ENCODE assay signal across 13 cellular contexts in genomic region chr7:158064631-158065030, GRCh38.
DNase-seq lines count a peak whose midpoint lies in the region; ATAC-seq lines count a peak whose summit lies in the region.
"Had no signal": no experiment of that assay in that cellular context is flagged by ENCODE, and none has a peak within 500 bp of the region (broad histone marks: within the 10 kb centered on the region; RNA-seq: fewer than 3 reads in every experiment).

No MANE protein-coding gene starts in this region.

- H4K8ac ChIP-seq in neuronal stem cell (ENCODE audit: low read depth, low read length): no peak overlapping the region

- no peak overlapping the region for H2BK5ac ChIP-seq in neuronal stem cell (ENCODE audit: low read length)

- peaks cover 0 to 15% (median 0%) of the 10 kb centered on the region in 3 experiments for H3K27me3 ChIP-seq in neuronal stem cell (ENCODE audit: control insufficient read depth in 3 of 3, insufficient read depth in 3 of 3, low read depth in 1 of 3, low read length in 3 of 3)
- no peaks in the 10 kb centered on the region for H3K27me3 ChIP-seq in aorta (ENCODE audit: control insufficient read depth in 1 of 2, insufficient read depth in 2 of 2, low read length in 1 of 2)

- H3K4me1 ChIP-seq in neuronal stem cell (ENCODE audit: control insufficient read depth in 2 of 2, insufficient read depth in 1 of 2, low read depth in 1 of 2, low read length in 2 of 2): peaks cover 0 to 4% of the 10 kb centered on the region in 2 donors
- no peaks in the 10 kb centered on the region for H3K4me1 ChIP-seq in aorta (ENCODE audit: control insufficient read depth in 1 of 2, insufficient read depth in 2 of 2, low read length in 2 of 2)
- H3K4me1 ChIP-seq: Caco-2 had no signal

- H2BK12ac ChIP-seq in neuronal stem cell (ENCODE audit: low read length): no peak overlapping the region

- H3K23ac ChIP-seq in neuronal stem cell (ENCODE audit: low read depth, low read length, poor library complexity): no peak overlapping the region

- no peak overlapping the region for H3K18ac ChIP-seq in neuronal stem cell (ENCODE audit: low read length)

- no peak overlapping the region for H3K4me3 ChIP-seq in neuronal stem cell (ENCODE audit: low read length in 2 of 2)
- H3K4me3 ChIP-seq in aorta (ENCODE audit: low read length in 2 of 2): no peak overlapping the region
- H3K4me3 ChIP-seq: GM23248 had no signal

- H2BK120ac ChIP-seq in neuronal stem cell (ENCODE audit: low read depth, low read length): no peak overlapping the region

- H3K9me3 ChIP-seq in neuronal stem cell (replicated peaks in 1 of 2; ENCODE audit: control insufficient read depth in 2 of 2, insufficient read depth in 1 of 2, low read depth in 1 of 2, low read length in 2 of 2) (peaks cover 5 to 18% of the 10 kb centered on the region in 2 donors), aorta (ENCODE audit: control insufficient read depth, low read length) (no peaks in the 10 kb centered on the region)

- no peak overlapping the region for H3K4me2 ChIP-seq in neuronal stem cell (ENCODE audit: insufficient read depth, low read length, poor library complexity, severe bottlenecking)

- DNase-seq in NCI-H345 (lab: John Stamatoyannopoulos, UW): peak; percentile 31
- DNase-seq in NCI-H345 treated with DMSO at 0.1 percent for 48 hours (lab: John Stamatoyannopoulos, UW; ENCODE audit: unreplicated experiment): no peak
- DNase-seq in NCI-H1436 treated with DMSO at 0.1 percent for 48 hours (lab: John Stamatoyannopoulos, UW): peak; percentile 40
- no peak for DNase-seq in neuronal stem cell (ENCODE audit: low spot score)
- peak; percentile 10 to 31 for DNase-seq in aorta
- DNase-seq in HCEC 1CT: no peak
- no peak for DNase-seq in T1000 (lab: John Stamatoyannopoulos, UW)
- DNase-seq: Caco-2, DND-41, GF-D8, GM23248, H7 had no signal

- intact Hi-C loops in aorta (cut with DNase I): loop anchor here in 1 of 2 donors (10.0 kb wide), 1 partner anchor 60 kb away; no protein-coding TSS in a partner anchor

- peak overlapping the region; percentile 42 for H3K14ac ChIP-seq in neuronal stem cell (ENCODE audit: low read length)

- no peak overlapping the region for H2BK15ac ChIP-seq in neuronal stem cell (ENCODE audit: low read length)

- ATAC-seq in aorta (ENCODE audit: low FRiP score) (no peak), GM21367 (IDR thresholded peaks at IDR 0.05; ENCODE audit: unreplicated experiment) (no peak)

- H3K27ac ChIP-seq in neuronal stem cell (replicated peaks; ENCODE audit: low read length) (no peak overlapping the region), aorta (ENCODE audit: low read depth in 1 of 2, low read length in 2 of 2) (no peak overlapping the region)
- H3K27ac ChIP-seq: GM23248 had no signal

- no peak overlapping the region for H2AFZ ChIP-seq in neuronal stem cell (ENCODE audit: low read length)
- H2AFZ ChIP-seq: GM23248 had no signal

- H3K4ac ChIP-seq in neuronal stem cell (ENCODE audit: low read length): no peak overlapping the region

- H3K79me1 ChIP-seq in neuronal stem cell (ENCODE audit: low read depth, low read length): peaks cover 2% of the 10 kb centered on the region

- H3K36me3 ChIP-seq in neuronal stem cell (replicated peaks in 1 of 2; ENCODE audit: control insufficient read depth in 2 of 2, insufficient read depth in 2 of 2, low read length in 2 of 2): no peaks in the 10 kb centered on the region
- no peaks in the 10 kb centered on the region for H3K36me3 ChIP-seq in aorta (ENCODE audit: control insufficient read depth in 1 of 2, insufficient read depth in 2 of 2, low read length in 1 of 2)

- peak overlapping the region; percentile 17 for H2AK5ac ChIP-seq in neuronal stem cell (ENCODE audit: low read depth, low read length)

- H4K91ac ChIP-seq in neuronal stem cell (ENCODE audit: low read depth, low read length, poor library complexity): no peak overlapping the region

- H3K9ac ChIP-seq in neuronal stem cell (ENCODE audit: low read depth, low read length, poor library complexity): no peak overlapping the region
- H3K9ac ChIP-seq: GM23248 had no signal

- WGBS in neuronal stem cell (ENCODE audit: extremely low coverage in 2 of 2, insufficient read length in 2 of 2, insufficient replicate concordance in 1 of 2), 2 donors: no CpG with 5 or more reads among the region's 4 CpGs
- 73 to 79% methylated on average over 4 of the region's 4 CpGs for WGBS in aorta, 2 donors

Comparison
In these comparisons a context has a peak if more than half of its experiments do, and no peak if none do; other contexts are left out.
1. DNase-seq: peak in NCI-H345 (single experiment), NCI-H1436 treated with DMSO at 0.1 percent for 48 hours (single experiment) and aorta (2 of 2); none in NCI-H345 treated with DMSO at 0.1 percent for 48 hours (single experiment), neuronal stem cell (single experiment), HCEC 1CT (single experiment) and T1000 (single experiment).